Comparison of ENCODE assay signal across 17 cellular contexts in genomic region chr7:106589495-106589879, GRCh38.
DNase-seq lines count a peak whose midpoint lies in the region; ATAC-seq, FAIRE-seq and TF ChIP-seq lines count a peak whose summit lies in the region.
"Had no signal": no experiment of that assay in that cellular context is flagged by ENCODE, and none has a peak within 500 bp of the region (broad histone marks: within the 10 kb centered on the region; RNA-seq: fewer than 3 reads in every experiment).

No MANE protein-coding gene starts in this region.

- FAIRE-seq in HepG2 (lab: Jason Lieb, UNC) = no peak
- no peak for FAIRE-seq in K562 (lab: Jason Lieb, UNC)

- peaks cover 9% of the 10 kb centered on the region for H3K36me3 Mint-ChIP-seq in glutamatergic neuron (ENCODE audit: unreplicated experiment)
- H3K36me3 Mint-ChIP-seq in type B pancreatic cell = no peaks in the 10 kb centered on the region
- H3K36me3 Mint-ChIP-seq: CD8-positive, alpha-beta T cell had no signal

- peak overlapping the region; percentile 32 for H3K4me3 Mint-ChIP-seq in glutamatergic neuron (ENCODE audit: unreplicated experiment)
- no peak overlapping the region for H3K4me3 Mint-ChIP-seq in type B pancreatic cell
- H3K4me3 Mint-ChIP-seq: B cell; CD8-positive, alpha-beta T cell; H9 had no signal

- POLR2A ChIA-PET in HepG2 (lab: Yijun Ruan, JAX) (no interaction called here), K562 (lab: Yijun Ruan, JAX) (interaction anchor here (0.7 to 2.9 kb wide), 4 partner anchors 8 to 559 kb away, joined by 3 to 20 read pairs (median 8); no protein-coding TSS in a partner anchor)

- intact Hi-C loops in HepG2 (cut with micrococcal nuclease; ENCODE audit: unreplicated experiment) (no loop called here), right lobe of liver (cut with DNase I) (no loop called here), K562 (cut with micrococcal nuclease) (loop anchor here (5.0 kb wide), 2 partner anchors 47 to 68 kb away; no protein-coding TSS in a partner anchor)

- in situ Hi-C loops in HepG2 (cut with HindIII; ENCODE audit: extremely low pct_ligation_motif_present, low pct_unique_long_range_greater_than_20kb) = no loop called here
- in situ Hi-C loops in K562 (cut with MboI) = no loop called here

- H3K9me3 Mint-ChIP-seq in glutamatergic neuron (ENCODE audit: unreplicated experiment) (peaks cover 2% of the 10 kb centered on the region), type B pancreatic cell (no peaks in the 10 kb centered on the region)
- H3K9me3 Mint-ChIP-seq: CD8-positive, alpha-beta T cell had no signal

- peaks cover 4% of the 10 kb centered on the region for H3K9me1 ChIP-seq in K562 (ENCODE audit: control insufficient read depth, insufficient read depth, low read length)

- peaks cover 2% of the 10 kb centered on the region for H3K27me3 Mint-ChIP-seq in glutamatergic neuron (ENCODE audit: unreplicated experiment)
- peaks cover 6% of the 10 kb centered on the region for H3K27me3 Mint-ChIP-seq in type B pancreatic cell

- no peaks in the 10 kb centered on the region for H3K9me3 ChIP-seq in HepG2 (ENCODE audit: low read length)
- H3K9me3 ChIP-seq in right lobe of liver = no peaks in the 10 kb centered on the region
- no peaks in the 10 kb centered on the region for H3K9me3 ChIP-seq in K562 (replicated peaks; ENCODE audit: control insufficient read depth, insufficient read depth, low read depth, low read length)

- H4K20me1 ChIP-seq in HepG2 (ENCODE audit: insufficient read depth, low read length) (no peaks in the 10 kb centered on the region), K562 (replicated peaks; ENCODE audit: control insufficient read depth, insufficient read depth, low read length) (no peaks in the 10 kb centered on the region)
- H4K20me1 ChIP-seq: BLaER1 treated with 17β-estradiol and CSF1 and Interleukin-3, amounts not matched to agents 10 nM and 100 nM had no signal

- no peak for TF ChIP-seq CTCF in HepG2 (CRISPR knock-in tag; IDR thresholded peaks at IDR 0.05)
- no peak for TF ChIP-seq CTCF in right lobe of liver (IDR thresholded peaks at IDR 0.05)
- no peak for TF ChIP-seq CTCF in K562 (IDR thresholded peaks at IDR 0.05 in 2 of 3, conservative IDR thresholded peaks at IDR 0.05 in 1 of 3; ENCODE audit: insufficient read depth in 2 of 3, low read depth in 1 of 3, low read length in 3 of 3)
- TF ChIP-seq CTCF in glutamatergic neuron (IDR thresholded peaks at IDR 0.05; ENCODE audit: partially characterized antibody, unreplicated experiment) = no peak
- TF ChIP-seq CTCF in type B pancreatic cell (conservative IDR thresholded peaks at IDR 0.05) = no peak

- TF ChIP-seq EP300 in HepG2 (IDR thresholded peaks at IDR 0.05; ENCODE audit: low read depth in 2 of 2, low read length in 2 of 2) (no peak), HepG2 (CRISPR knock-in tag; IDR thresholded peaks at IDR 0.05; ENCODE audit: borderline replicate concordance) (no peak), K562 (IDR thresholded peaks at IDR 0.05; ENCODE audit: low read length) (no peak)

- no peak overlapping the region for H3K27ac ChIP-seq in HepG2 (ENCODE audit: extremely low read length, insufficient read depth, low read length)
- H3K27ac ChIP-seq in right lobe of liver = no peak overlapping the region
- peak overlapping the region; percentile 15; the same call in 1 of the 3 replicates for H3K27ac ChIP-seq in K562 (ENCODE audit: extremely low read depth, low read depth, low read length)
- H3K27ac ChIP-seq: 22Rv1; BLaER1 treated with 17β-estradiol and CSF1 and Interleukin-3, amounts not matched to agents 10 nM and 100 nM had no signal

- no peaks in the 10 kb centered on the region for H3K79me2 ChIP-seq in HepG2 (ENCODE audit: insufficient read depth, low read length)
- no peaks in the 10 kb centered on the region for H3K79me2 ChIP-seq in K562 (ENCODE audit: control insufficient read depth, insufficient read depth, low read length)

- ATAC-seq in HepG2 (no peak), right lobe of liver (no peak), K562 (no peak), HG03139 (IDR thresholded peaks at IDR 0.05; ENCODE audit: unreplicated experiment) (no peak)
- ATAC-seq: CD8-positive, alpha-beta T cell had no signal

- DNase-seq in HepG2 (ENCODE audit: low spot score) (no peak), right lobe of liver (no peak), K562 (ENCODE audit: extremely low read depth in 1 of 4, low spot score in 3 of 4) (no peak), glutamatergic neuron (no peak), type B pancreatic cell (ENCODE audit: extremely low spot score, unreplicated experiment) (no peak), A172 (ENCODE audit: low spot score) (no peak), NCI-H1092 treated with DMSO at 0.1 percent for 48 hours (lab: John Stamatoyannopoulos, UW) (no peak)
- DNase-seq: Calu3; CD8-positive, alpha-beta T cell; DMS79 treated with DMSO at 0.1 percent for 48 hours; GF-D8; GOT3; H9 had no signal

- TF ChIP-seq RAD21 in HepG2 (CRISPR knock-in tag; IDR thresholded peaks at IDR 0.05) = no peak
- no peak for TF ChIP-seq RAD21 in K562 (CRISPR knock-in tag; conservative IDR thresholded peaks at IDR 0.05 in 1 of 2, IDR thresholded peaks at IDR 0.05 in 1 of 2)

- H3K4me1 Mint-ChIP-seq in glutamatergic neuron (ENCODE audit: low read depth, unreplicated experiment) = peaks cover 37% of the 10 kb centered on the region
- no peaks in the 10 kb centered on the region for H3K4me1 Mint-ChIP-seq in type B pancreatic cell (ENCODE audit: unreplicated experiment)
- H3K4me1 Mint-ChIP-seq: B cell had no signal

- H3K4me3 ChIP-seq in HepG2 (replicated peaks in 1 of 3; ENCODE audit: insufficient read depth in 1 of 3, low read depth in 2 of 3, low read length in 3 of 3) = no peak overlapping the region
- H3K4me3 ChIP-seq in right lobe of liver = no peak overlapping the region
- no peak overlapping the region for H3K4me3 ChIP-seq in K562
- H3K4me3 ChIP-seq: BLaER1 treated with 17β-estradiol and CSF1 and Interleukin-3, amounts not matched to agents 10 nM and 100 nM had no signal

- H3K27ac Mint-ChIP-seq in glutamatergic neuron (ENCODE audit: unreplicated experiment) = peak overlapping the region; percentile 78
- peak overlapping the region; percentile 94 for H3K27ac Mint-ChIP-seq in type B pancreatic cell
- H3K27ac Mint-ChIP-seq: B cell; CD8-positive, alpha-beta T cell; H9 had no signal

- TF ChIP-seq POLR2A in HepG2 (IDR thresholded peaks at IDR 0.05; ENCODE audit: insufficient read depth in 1 of 2, low read depth in 2 of 2, low read length in 2 of 2) (no peak), right lobe of liver (IDR thresholded peaks at IDR 0.05) (no peak), K562 (conservative IDR thresholded peaks at IDR 0.05) (no peak)

- 0% methylated on average over 2 of the region's 2 CpGs for WGBS in HepG2 (ENCODE audit: low lambda C conversion rate)
- 54% methylated on average over 2 of the region's 2 CpGs for WGBS in right lobe of liver (ENCODE audit: insufficient coverage, low coverage, low lambda C conversion rate, missing lambda C conversion rate)
- WGBS in K562 (ENCODE audit: insufficient coverage, low coverage, missing lambda C conversion rate) = 96% methylated on average over 2 of the region's 2 CpGs

- H3K4me2 ChIP-seq in HepG2 (ENCODE audit: low read depth, low read length) (no peak overlapping the region), K562 (ENCODE audit: insufficient read depth, low read length) (peak overlapping the region; percentile 39; the same call in 1 of the 2 replicates)

- H2AFZ ChIP-seq in HepG2 (ENCODE audit: low read length) = no peak overlapping the region
- H2AFZ ChIP-seq in K562 (ENCODE audit: low read depth, low read length) = peak overlapping the region; percentile 81

- CTCF ChIA-PET in HepG2 (lab: Yijun Ruan, JAX; ENCODE audit: low intra/inter-chr PET ratio, low total read pairs) (no interaction called here), K562 (lab: Yijun Ruan, JAX; ENCODE audit: low intra/inter-chr PET ratio) (no interaction called here)

- BruUV-seq in HepG2 (replicated peaks; lab: Mats Ljungman, UMichigan) = no TSS peak
- no TSS peak for BruUV-seq in K562 (replicated peaks; lab: Mats Ljungman, UMichigan)

- H3K36me3 ChIP-seq in HepG2 (replicated peaks in 1 of 2; ENCODE audit: control insufficient read depth in 1 of 2, insufficient read depth in 2 of 2, low read length in 2 of 2) (no peaks in the 10 kb centered on the region), right lobe of liver (no peaks in the 10 kb centered on the region), K562 (ENCODE audit: control insufficient read depth, insufficient read depth, low read length) (no peaks in the 10 kb centered on the region)
- H3K36me3 ChIP-seq: BLaER1 treated with 17β-estradiol and CSF1 and Interleukin-3, amounts not matched to agents 10 nM and 100 nM had no signal

- H3K4me1 ChIP-seq in HepG2 (ENCODE audit: insufficient read depth, low read length) (no peaks in the 10 kb centered on the region), right lobe of liver (peaks cover 0 to 7% (median 0%) of the 10 kb centered on the region in 4 donors), K562 (replicated peaks in 1 of 2; ENCODE audit: control insufficient read depth in 2 of 2, insufficient read depth in 2 of 2, low read length in 2 of 2) (peaks cover 11 to 56% of the 10 kb centered on the region in 2 experiments)

- H3K9ac ChIP-seq in HepG2 (ENCODE audit: insufficient read depth, low read depth, low read length) = no peak overlapping the region
- H3K9ac ChIP-seq in K562 (ENCODE audit: insufficient read depth in 1 of 2, low read depth in 2 of 2, low read length in 2 of 2) = peak overlapping the region in 1 of 2 experiments; percentile 4; a peak in 2 of 4 replicates
- H3K9ac ChIP-seq: BLaER1 treated with 17β-estradiol and CSF1 and Interleukin-3, amounts not matched to agents 10 nM and 100 nM had no signal

- H3K27me3 ChIP-seq in HepG2 (ENCODE audit: control insufficient read depth in 1 of 2, insufficient read depth in 2 of 2, low read length in 2 of 2) (no peaks in the 10 kb centered on the region), right lobe of liver (no peaks in the 10 kb centered on the region), K562 (ENCODE audit: control insufficient read depth in 2 of 2, insufficient read depth in 2 of 2, low read length in 2 of 2) (no peaks in the 10 kb centered on the region)
- H3K27me3 ChIP-seq: BLaER1 treated with 17β-estradiol and CSF1 and Interleukin-3, amounts not matched to agents 10 nM and 100 nM had no signal

TF ChIP-seq in HepG2, 621 proteins besides CTCF, POLR2A, EP300 and RAD21 (continues in another document):
- TF ChIP-seq MAFK (conservative IDR thresholded peaks at IDR 0.05 in 1 of 2, IDR thresholded peaks at IDR 0.05 in 1 of 2; ENCODE audit: low read length in 2 of 2) (peak; percentile 34 to 67; a peak in 3 of 4 replicates), CC2D1A (CRISPR knock-in tag; IDR thresholded peaks at IDR 0.05) (no peak), POLR2AphosphoS5 (IDR thresholded peaks at IDR 0.05; ENCODE audit: low read depth, low read length) (no peak)

TF ChIP-seq in K562, 482 proteins besides CTCF, POLR2A, EP300 and RAD21 (continues in another document):
- TF ChIP-seq MAFF (IDR thresholded peaks at IDR 0.05; ENCODE audit: low read length) (peak; percentile 56; the same call in 1 of the 2 replicates), ZNF316 (IDR thresholded peaks at IDR 0.05) (peak; percentile 92), C11orf30 (IDR thresholded peaks at IDR 0.05; ENCODE audit: low read depth) (peak; percentile 67), SMARCA4 (IDR thresholded peaks at IDR 0.05) (no peak), ZNF644 (tag; IDR thresholded peaks at IDR 0.05; ENCODE audit: low read depth) (0 out of 2 replicates have a peak, but pooled peaks have one; percentile 9), ELF2 (CRISPR knock-in tag; IDR thresholded peaks at IDR 0.05) (peak; percentile 55; the same call in 1 of the 2 replicates)

Comparison
In these comparisons a context has a peak if more than half of its experiments do, and no peak if none do; other contexts are left out.
1. Of the 241 proteins assayed by ChIP-seq in both HepG2 and K562: peak only in HepG2: none; only in K562: ELF1, ETV5, MAFF, MAFG, ZNF589 and ZNF644; in both: MAFK; in neither: 234.